In genomic region chr12:88185988-88186387, GRCh38 we compare ENCODE assay signal across 8 cellular contexts. TPM values are rescaled to one million over a fixed set of nuclear protein-coding genes. Genes with fewer than 3 reads are reported as not detected.
A peak's percentile ranks its signal among the peaks of the same experiment; 100 is the strongest.
DNase-seq lines count a peak whose midpoint lies in the region; ATAC-seq and TF ChIP-seq lines count a peak whose summit lies in the region.

No MANE protein-coding gene starts in this region.

- peak; percentile 34 for DNase-seq in AG09309 (ENCODE audit: low read depth)
- DNase-seq in cardiac fibroblast (ENCODE audit: low read depth in 2 of 2), result peak; percentile 46 to 85
- no peak for DNase-seq in NCI-H1092 treated with DMSO at 0.1 percent for 48 hours (lab: John Stamatoyannopoulos, UW)
- no peak for DNase-seq in H7
- no peak for DNase-seq in GF-D8 (lab: John Stamatoyannopoulos, UW)
- no peak for DNase-seq in NCI-H2227 (lab: John Stamatoyannopoulos, UW; ENCODE audit: unreplicated experiment)

- TF ChIP-seq CTCF in AG09309 (IDR thresholded peaks at IDR 0.05; ENCODE audit: control insufficient read depth, insufficient read depth, low read depth, low read length, missing control alignments) (no peak), cardiac fibroblast (IDR thresholded peaks at IDR 0.05; ENCODE audit: low read depth, low read length) (no peak)

- H3K36me3 ChIP-seq in H7 (replicated peaks; ENCODE audit: control insufficient read depth, insufficient read depth, low read length), result peaks cover 2% of the 10 kb centered on the region; the same call in 1 of the 2 replicates

- peak; percentile 95 for ATAC-seq in GM21423 (IDR thresholded peaks at IDR 0.05; ENCODE audit: unreplicated experiment)
- peak; percentile 91 for ATAC-seq in HG03469 (IDR thresholded peaks at IDR 0.05; ENCODE audit: unreplicated experiment)

- no peaks in the 10 kb centered on the region for H3K27me3 ChIP-seq in H7 (ENCODE audit: control insufficient read depth, insufficient read depth, low read length)

- H3K4me3 ChIP-seq in AG09309 (ENCODE audit: control insufficient read depth, low read depth, low read length) (no peak overlapping the region), cardiac fibroblast (replicated peaks in 1 of 2; ENCODE audit: low read depth in 2 of 2, low read length in 2 of 2) (no peak overlapping the region), H7 (ENCODE audit: insufficient read depth, low read depth, low read length) (no peak overlapping the region)

RNA-seq across cellular contexts. Expression of gene TMTC3, which starts 43.9 kb away (rescaled TPM):
- total RNA-seq in H7 (2014; rRNA removed; shearing (Covaris generic)), result 34.7 and 35.4 TPM in 2 replicates

RNA-seq across cellular contexts. Expression of gene CEP290, which starts 44.1 kb away (rescaled TPM):
- 2.9 and 5.8 TPM in 2 replicates for total RNA-seq in H7 (2014; rRNA removed; shearing (Covaris generic))

Comparison
In these comparisons a context has a peak if more than half of its experiments do, and no peak if none do; other contexts are left out.
1. DNase-seq: peak in AG09309 (single experiment) and cardiac fibroblast (2 of 2); none in NCI-H1092 treated with DMSO at 0.1 percent for 48 hours (single experiment), H7 (single experiment), GF-D8 (single experiment) and NCI-H2227 (single experiment).